Comparison of ENCODE assay signal across 1 cellular context in genomic region chr12:5432011-5432400, GRCh38.
TF ChIP-seq lines count a peak whose summit lies in the region.

Gene NTF3, plus strand, starts transcription at chr12:5432108. Its CDS starts 217 bp downstream, at chr12:5432325.

TF ChIP-seq in IMR-90, 13 proteins besides CTCF, POLR2A, EP300 and RAD21 (continued from another document):
- TF ChIP-seq CEBPB (IDR thresholded peaks at IDR 0.05; ENCODE audit: low read depth, low read length), result no peak
- no peak for TF ChIP-seq RFX5 (IDR thresholded peaks at IDR 0.05; ENCODE audit: low read depth, low read length)
- TF ChIP-seq USF2 (IDR thresholded peaks at IDR 0.05; ENCODE audit: low read depth, low read length), result no peak
- TF ChIP-seq RCOR1 (IDR thresholded peaks at IDR 0.05; ENCODE audit: insufficient replicate concordance, low read length), result no peak
- no peak for TF ChIP-seq NFE2L2 (IDR thresholded peaks at IDR 0.05; ENCODE audit: low read depth, low read length)
